In genomic region chr12:19223018-19223417, GRCh38 we compare ENCODE assay signal across 10 cellular contexts.
DNase-seq lines count a peak whose midpoint lies in the region; ATAC-seq, FAIRE-seq and TF ChIP-seq lines count a peak whose summit lies in the region.
"Had no signal": no experiment of that assay in that cellular context is flagged by ENCODE, and none has a peak within 500 bp of the region (broad histone marks: within the 10 kb centered on the region; RNA-seq: fewer than 3 reads in every experiment).

No MANE protein-coding gene starts in this region.

- H3K27me3 Mint-ChIP-seq in nephron progenitor cell (ENCODE audit: low read depth, poor library complexity) = no peaks in the 10 kb centered on the region
- no peaks in the 10 kb centered on the region for H3K27me3 Mint-ChIP-seq in effector memory CD8-positive, alpha-beta T cell

- CTCF ChIA-PET in GM12878 (lab: Yijun Ruan, JAX) = interaction anchor here (0.5 to 1.4 kb wide), 4 partner anchors 8 to 977 kb away, joined by 3 to 4 read pairs (median 4); no protein-coding TSS in a partner anchor

- H3K9me3 Mint-ChIP-seq in nephron progenitor cell = no peaks in the 10 kb centered on the region
- H3K9me3 Mint-ChIP-seq in effector memory CD8-positive, alpha-beta T cell = no peaks in the 10 kb centered on the region

- no peak for TF ChIP-seq POLR2A in GM12878 (IDR thresholded peaks at IDR 0.05; ENCODE audit: low read depth, low read length)

- POLR2A ChIA-PET in GM12878 (lab: Charles Lee) = no interaction called here

- H3K36me3 ChIP-seq in GM12878 (ENCODE audit: control insufficient read depth in 2 of 2, insufficient read depth in 2 of 2, low read length in 1 of 2) = no peaks in the 10 kb centered on the region

- H3K27ac Mint-ChIP-seq in nephron progenitor cell = peak overlapping the region; percentile 81
- H3K27ac Mint-ChIP-seq in effector memory CD8-positive, alpha-beta T cell = no peak overlapping the region

- FAIRE-seq in GM12878 (lab: Jason Lieb, UNC) = no peak
- FAIRE-seq: K562 had no signal

- TF ChIP-seq EP300 in GM12878 (IDR thresholded peaks at IDR 0.05; ENCODE audit: borderline replicate concordance in 1 of 2, control insufficient read depth in 1 of 2, low read depth in 2 of 2, low read length in 2 of 2) = no peak

- RAD21 ChIA-PET in GM12878 (lab: Charles Lee; ENCODE audit: unreplicated experiment) = interaction anchor here (0.6 to 1.2 kb wide), 2 partner anchors 156 to 973 kb away, joined by 3 read pairs; no protein-coding TSS in a partner anchor

- H3K9ac ChIP-seq in GM12878 (ENCODE audit: control insufficient read depth, insufficient read depth, low read length) = no peak overlapping the region

- H3K36me3 Mint-ChIP-seq in nephron progenitor cell (ENCODE audit: low read depth) = peaks cover 27% of the 10 kb centered on the region
- no peaks in the 10 kb centered on the region for H3K36me3 Mint-ChIP-seq in effector memory CD8-positive, alpha-beta T cell (ENCODE audit: insufficient read depth)

- H4K20me1 ChIP-seq in GM12878 (ENCODE audit: control insufficient read depth, insufficient read depth) = no peaks in the 10 kb centered on the region

- H3K79me2 ChIP-seq in GM12878 (ENCODE audit: control insufficient read depth, insufficient read depth, low read length) = no peaks in the 10 kb centered on the region

- ATAC-seq in GM12878 (peak; percentile 48; the same call in 1 of the 3 replicates), GM21447 (IDR thresholded peaks at IDR 0.05; ENCODE audit: unreplicated experiment) (no peak), HG03159 (IDR thresholded peaks at IDR 0.05; ENCODE audit: unreplicated experiment) (no peak)
- no peak for ATAC-seq in effector memory CD8-positive, alpha-beta T cell (replicated peaks)
- ATAC-seq: K562 had no signal

- in situ Hi-C loops in G401 (cut with HindIII; ENCODE audit: low sequenced_read_pairs) = no loop called here
- in situ Hi-C loops in GM12878 (cut with MboI) = no loop called here

- intact Hi-C loops in GM12878 (cut with micrococcal nuclease; ENCODE audit: unreplicated experiment) = no loop called here

- no peaks in the 10 kb centered on the region for H3K9me3 ChIP-seq in GM12878 (replicated peaks; ENCODE audit: control insufficient read depth, insufficient read depth, low read length)

- TF ChIP-seq CTCF in GM12878 (IDR thresholded peaks at IDR 0.05 in 2 of 3, conservative IDR thresholded peaks at IDR 0.05 in 1 of 3; ENCODE audit: control insufficient read depth in 2 of 3, extremely low read depth in 1 of 3, insufficient read depth in 1 of 3, low read depth in 3 of 3, low read length in 3 of 3) (peak in 1 of 3 experiments; percentile 14; a peak in 1 of 6 replicates), nephron progenitor cell (IDR thresholded peaks at IDR 0.05) (no peak)

- no peak overlapping the region for H3K4me3 Mint-ChIP-seq in nephron progenitor cell
- H3K4me3 Mint-ChIP-seq in effector memory CD8-positive, alpha-beta T cell = no peak overlapping the region

- H3K27me3 ChIP-seq in GM12878 (replicated peaks in 1 of 2; ENCODE audit: control insufficient read depth in 2 of 2, insufficient read depth in 2 of 2, low read length in 1 of 2) = no peaks in the 10 kb centered on the region
- H3K27me3 ChIP-seq: hepatocyte had no signal

- no peak overlapping the region for H2AFZ ChIP-seq in GM12878 (ENCODE audit: control insufficient read depth, low read depth, low read length)
- H2AFZ ChIP-seq: hepatocyte had no signal

- DNase-seq in G401 (ENCODE audit: low spot score) = peak; percentile 74
- peak; percentile 39 for DNase-seq in NCI-H1417 treated with DMSO at 0.1 percent for 48 hours (lab: John Stamatoyannopoulos, UW)
- DNase-seq in GM12878 (ENCODE audit: low read depth, low spot score) = no peak
- DNase-seq in nephron progenitor cell = no peak
- no peak for DNase-seq in GDM1 (lab: John Stamatoyannopoulos, UW)
- no peak for DNase-seq in effector memory CD8-positive, alpha-beta T cell

- BruUV-seq in GM12878 (replicated peaks; lab: Mats Ljungman, UMichigan) = no TSS peak

- WGBS in GM12878 (ENCODE audit: insufficient coverage, insufficient replicate concordance, low lambda C conversion rate, missing lambda C conversion rate) = 0% methylated on average over 3 of the region's 3 CpGs

- H3K4me1 Mint-ChIP-seq in nephron progenitor cell = peaks cover 14% of the 10 kb centered on the region
- H3K4me1 Mint-ChIP-seq in effector memory CD8-positive, alpha-beta T cell (ENCODE audit: low read depth in 2 of 2) = peaks cover 0 to 3% of the 10 kb centered on the region in 2 donors

- no peak overlapping the region for H3K4me3 ChIP-seq in GM12878
- H3K4me3 ChIP-seq: hepatocyte, K562 had no signal

- no peak overlapping the region for H3K4me2 ChIP-seq in GM12878 (ENCODE audit: control insufficient read depth, insufficient read depth)
- H3K4me2 ChIP-seq: hepatocyte had no signal

- no peaks in the 10 kb centered on the region for H3K4me1 ChIP-seq in GM12878 (ENCODE audit: control insufficient read depth, insufficient read depth, low read length)

- H3K27ac ChIP-seq in GM12878 (ENCODE audit: control insufficient read depth, insufficient read depth) = no peak overlapping the region
- H3K27ac ChIP-seq: hepatocyte had no signal

- no peak for TF ChIP-seq RAD21 in GM12878 (IDR thresholded peaks at IDR 0.05; ENCODE audit: insufficient read depth, low read depth, low read length)

- SMC1A ChIA-PET in GM12878 (lab: Charles Lee; ENCODE audit: uncharacterized antibody, unreplicated experiment) = interaction anchor here (0.6 kb wide), 2 partner anchors 77 to 446 kb away, joined by 3 read pairs; no protein-coding TSS in a partner anchor

TF ChIP-seq in GM12878, 131 proteins besides CTCF, POLR2A, EP300 and RAD21:
- no peak for TF ChIP-seq CEBPB (IDR thresholded peaks at IDR 0.05; ENCODE audit: borderline replicate concordance in 1 of 2, low read depth in 2 of 2, low read length in 2 of 2)
- no peak for TF ChIP-seq NFIC (IDR thresholded peaks at IDR 0.05; ENCODE audit: low read depth, low read length)
- TF ChIP-seq TCF12 (IDR thresholded peaks at IDR 0.05; ENCODE audit: low read depth, low read length) = no peak
- TF ChIP-seq TBL1XR1 (IDR thresholded peaks at IDR 0.05; ENCODE audit: low read depth, low read length) = no peak
- TF ChIP-seq RAD51 (IDR thresholded peaks at IDR 0.05) = no peak
- no peak for TF ChIP-seq JUND (IDR thresholded peaks at IDR 0.05; ENCODE audit: low read depth, low read length)
- no peak for TF ChIP-seq MYC (IDR thresholded peaks at IDR 0.05; ENCODE audit: insufficient read depth, insufficient read length, insufficient replicate concordance, low read length, severe bottlenecking)
- no peak for TF ChIP-seq BCLAF1 (IDR thresholded peaks at IDR 0.05)
- TF ChIP-seq HCFC1 (IDR thresholded peaks at IDR 0.05; ENCODE audit: low read length) = no peak

Comparison
In these comparisons a context has a peak if more than half of its experiments do, and no peak if none do; other contexts are left out.
1. DNase-seq: peak in G401 (single experiment) and NCI-H1417 treated with DMSO at 0.1 percent for 48 hours (single experiment); none in GM12878 (single experiment), nephron progenitor cell (single experiment), GDM1 (single experiment) and effector memory CD8-positive, alpha-beta T cell (0 of 3).